Comparison of ENCODE assay signal across 11 cellular contexts in genomic region chr4:147479817-147480216, GRCh38. TPM values are rescaled to one million over a fixed set of nuclear protein-coding genes. Genes with fewer than 3 reads are reported as not detected.
DNase-seq lines count a peak whose midpoint lies in the region; ATAC-seq and TF ChIP-seq lines count a peak whose summit lies in the region.
"Had no signal": no experiment of that assay in that cellular context is flagged by ENCODE, and none has a peak within 500 bp of the region (broad histone marks: within the 10 kb centered on the region; RNA-seq: fewer than 3 reads in every experiment).

No MANE protein-coding gene starts in this region.

- no peak overlapping the region for H3K9ac ChIP-seq in stomach smooth muscle (ENCODE audit: low read length in 2 of 2)

- no peaks in the 10 kb centered on the region for H3K36me3 ChIP-seq in stomach smooth muscle (ENCODE audit: control insufficient read depth in 2 of 2, insufficient read depth in 2 of 2, low read length in 2 of 2)

- TF ChIP-seq CTCF in WTC11 (IDR thresholded peaks at IDR 0.05) = no peak

- POLR2A ChIA-PET in WTC11 (lab: Charles Lee) = no interaction called here

- no peak for ATAC-seq in WTC11
- no peak for ATAC-seq in GM21717 (IDR thresholded peaks at IDR 0.05; ENCODE audit: unreplicated experiment)

- no peaks in the 10 kb centered on the region for H3K36me3 Mint-ChIP-seq in WTC11
- H3K36me3 Mint-ChIP-seq: activated naive CD8-positive, alpha-beta T cell had no signal

- H3K9me3 Mint-ChIP-seq in WTC11 = no peaks in the 10 kb centered on the region

- H3K27me3 Mint-ChIP-seq in WTC11 (ENCODE audit: low read depth) = peaks cover 37% of the 10 kb centered on the region

- no peaks in the 10 kb centered on the region for H3K27me3 ChIP-seq in stomach smooth muscle (ENCODE audit: control insufficient read depth in 1 of 2, insufficient read depth in 2 of 2, low read length in 2 of 2)

- peak overlapping the region in 1 of 2 donors; percentile 88 for H3K4me3 ChIP-seq in stomach smooth muscle (ENCODE audit: low read length in 2 of 2)

- CTCF ChIA-PET in WTC11 (lab: Charles Lee) = interaction anchor here (1.9 to 2.1 kb wide), 2 partner anchors 111 to 319 kb away, joined by 5 to 7 read pairs; no protein-coding TSS in a partner anchor

- H3K27ac ChIP-seq in stomach smooth muscle (ENCODE audit: low read length) = peak overlapping the region; percentile 77

- H3K4me1 Mint-ChIP-seq in WTC11 = peaks cover 10% of the 10 kb centered on the region; the same call in 1 of the 2 replicates

- no peak overlapping the region for H3K27ac Mint-ChIP-seq in WTC11
- H3K27ac Mint-ChIP-seq: activated naive CD8-positive, alpha-beta T cell had no signal

- H3K9me3 ChIP-seq in stomach smooth muscle (ENCODE audit: control insufficient read depth in 2 of 2, low read length in 2 of 2) = no peaks in the 10 kb centered on the region

- H3K4me1 ChIP-seq in stomach smooth muscle (ENCODE audit: control insufficient read depth, insufficient read depth, low read length) = peaks cover 20% of the 10 kb centered on the region

- 0 out of 2 replicates have a peak overlapping the region, but pooled peaks have one; percentile 90 for H3K4me3 Mint-ChIP-seq in WTC11
- H3K4me3 Mint-ChIP-seq: activated naive CD8-positive, alpha-beta T cell had no signal

- DNase-seq in GM03348 (ENCODE audit: low spot score) (peak; percentile 45), WTC11 (ENCODE audit: low spot score) (no peak), glomerular visceral epithelial cell (ENCODE audit: extremely low spot score) (peak; percentile 17), NCI-H1436 (lab: John Stamatoyannopoulos, UW) (no peak), activated gamma-delta T cell (lab: John Stamatoyannopoulos, UW) (no peak), NCI-H128 (lab: John Stamatoyannopoulos, UW; ENCODE audit: unreplicated experiment) (no peak)
- DNase-seq: activated CD4-positive, alpha-beta T cell treated with anti-CD3 and anti-CD28 coated beads, Interleukin-2, amount 50 U/mL, for 4 hours; NCI-H2227 treated with DMSO at 0.1 percent for 48 hours had no signal

TF ChIP-seq in WTC11, 78 proteins besides CTCF, POLR2A, EP300 and RAD21:
- TF ChIP-seq ZNF396 (CRISPR knock-in tag; IDR thresholded peaks at IDR 0.05; ENCODE audit: borderline replicate concordance) (no peak), ZBTB21 (CRISPR knock-in tag; IDR thresholded peaks at IDR 0.05; ENCODE audit: borderline replicate concordance) (no peak), ETV6 (CRISPR knock-in tag; IDR thresholded peaks at IDR 0.05) (no peak), NFATC4 (CRISPR knock-in tag; IDR thresholded peaks at IDR 0.05) (no peak), ERG (CRISPR knock-in tag; IDR thresholded peaks at IDR 0.05) (no peak), FOXP1 (CRISPR knock-in tag; IDR thresholded peaks at IDR 0.05; ENCODE audit: borderline replicate concordance) (no peak), USF1 (CRISPR knock-in tag; IDR thresholded peaks at IDR 0.05) (no peak), STAT6 (CRISPR knock-in tag; conservative IDR thresholded peaks at IDR 0.05; ENCODE audit: low read depth) (no peak), GTF2I (CRISPR knock-in tag; conservative IDR thresholded peaks at IDR 0.05) (no peak), ZNF423 (CRISPR knock-in tag; IDR thresholded peaks at IDR 0.05) (no peak), NR1H2 (CRISPR knock-in tag; IDR thresholded peaks at IDR 0.05) (no peak), ATF1 (CRISPR knock-in tag; IDR thresholded peaks at IDR 0.05) (no peak), ZNF121 (CRISPR knock-in tag; IDR thresholded peaks at IDR 0.05) (no peak), JUN (CRISPR knock-in tag; IDR thresholded peaks at IDR 0.05) (no peak), ATF2 (CRISPR knock-in tag; IDR thresholded peaks at IDR 0.05; ENCODE audit: borderline replicate concordance, low read depth) (no peak)
- TF ChIP-seq, protein P1, sequence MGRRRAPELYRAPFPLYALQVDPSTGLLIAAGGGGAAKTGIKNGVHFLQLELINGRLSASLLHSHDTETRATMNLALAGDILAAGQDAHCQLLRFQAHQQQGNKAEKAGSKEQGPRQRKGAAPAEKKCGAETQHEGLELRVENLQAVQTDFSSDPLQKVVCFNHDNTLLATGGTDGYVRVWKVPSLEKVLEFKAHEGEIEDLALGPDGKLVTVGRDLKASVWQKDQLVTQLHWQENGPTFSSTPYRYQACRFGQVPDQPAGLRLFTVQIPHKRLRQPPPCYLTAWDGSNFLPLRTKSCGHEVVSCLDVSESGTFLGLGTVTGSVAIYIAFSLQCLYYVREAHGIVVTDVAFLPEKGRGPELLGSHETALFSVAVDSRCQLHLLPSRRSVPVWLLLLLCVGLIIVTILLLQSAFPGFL (CRISPR knock-in tag; IDR thresholded peaks at IDR 0.05; ENCODE audit: borderline replicate concordance) = no peak
TF ChIP-seq in WTC11: peak in this region for 0.

RNA-seq across cellular contexts. Expression of gene EDNRA, which starts 1.1 kb away (rescaled TPM):
- 2.1 to 2.5 TPM (median 2.3 TPM) in 3 replicates for total RNA-seq in WTC11 (2021)

Comparison
In these comparisons a context has a peak if more than half of its experiments do, and no peak if none do; other contexts are left out.
1. DNase-seq: peak in GM03348 (single experiment) and glomerular visceral epithelial cell (single experiment); none in WTC11 (single experiment), NCI-H1436 (single experiment), activated gamma-delta T cell (single experiment) and NCI-H128 (single experiment).